1 cellular context compared by ENCODE assay signal in genomic region chr1:18316764-18317163, GRCh38.
A peak's percentile ranks its signal among the peaks of the same experiment; 100 is the strongest.
TF ChIP-seq lines count a peak whose summit lies in the region.

No MANE protein-coding gene starts in this region.

TF ChIP-seq in HepG2, 621 proteins besides CTCF, POLR2A, EP300 and RAD21 (continued from another document and continues in another):
- TF ChIP-seq KIAA2018 (CRISPR knock-in tag; IDR thresholded peaks at IDR 0.05; ENCODE audit: borderline replicate concordance) (no peak), FOXO1 (CRISPR knock-in tag; IDR thresholded peaks at IDR 0.05) (peak; percentile 58; the same call in 1 of the 2 replicates), MLX (CRISPR knock-in tag; IDR thresholded peaks at IDR 0.05) (peak; percentile 22; the same call in 1 of the 2 replicates), GPBP1L1 (CRISPR knock-in tag; IDR thresholded peaks at IDR 0.05) (no peak), CREM (IDR thresholded peaks at IDR 0.05) (peak; percentile 33; the same call in 1 of the 2 replicates), CREM (CRISPR knock-in tag; IDR thresholded peaks at IDR 0.05) (no peak), HHEX (CRISPR knock-in tag; IDR thresholded peaks at IDR 0.05) (peak; percentile 45; the same call in 1 of the 2 replicates), ZSCAN12 (CRISPR knock-in tag; IDR thresholded peaks at IDR 0.05) (no peak), ZNF790 (CRISPR knock-in tag; IDR thresholded peaks at IDR 0.05; ENCODE audit: borderline replicate concordance) (no peak), ZUFSP (CRISPR knock-in tag; IDR thresholded peaks at IDR 0.05; ENCODE audit: borderline replicate concordance) (no peak), PHF8 (CRISPR knock-in tag; IDR thresholded peaks at IDR 0.05) (no peak), ZNF407 (CRISPR knock-in tag; IDR thresholded peaks at IDR 0.05; ENCODE audit: not compliant biosample characterization) (no peak), SAP130 (CRISPR knock-in tag; IDR thresholded peaks at IDR 0.05; ENCODE audit: low read depth) (peak; percentile 23; the same call in 1 of the 2 replicates), ZNF362 (CRISPR knock-in tag; IDR thresholded peaks at IDR 0.05; ENCODE audit: borderline replicate concordance) (no peak), NR2F6 (IDR thresholded peaks at IDR 0.05) (0 out of 2 replicates have a peak, but pooled peaks have one; percentile 8), NR2F6 (CRISPR knock-in tag; IDR thresholded peaks at IDR 0.05) (peak; percentile 27; the same call in 1 of the 2 replicates), NONO (IDR thresholded peaks at IDR 0.05) (no peak), NONO (CRISPR knock-in tag; conservative IDR thresholded peaks at IDR 0.05) (0 out of 2 replicates have a peak, but pooled peaks have one; percentile 32), SOX6 (IDR thresholded peaks at IDR 0.05) (no peak), SOX6 (CRISPR knock-in tag; IDR thresholded peaks at IDR 0.05) (peak; percentile 80), TEAD3 (CRISPR knock-in tag; optimal IDR thresholded peaks at IDR 0.05; ENCODE audit: borderline replicate concordance) (peak; percentile 58), TBX3 (IDR thresholded peaks at IDR 0.05; ENCODE audit: borderline replicate concordance) (peak; percentile 66; the same call in 1 of the 2 replicates), ZNF740 (CRISPR knock-in tag; IDR thresholded peaks at IDR 0.05) (no peak), ZNF549 (CRISPR knock-in tag; IDR thresholded peaks at IDR 0.05) (no peak), NR2F2 (IDR thresholded peaks at IDR 0.05; ENCODE audit: borderline replicate concordance, low read depth) (peak; percentile 35; the same call in 1 of the 2 replicates), MATR3 (CRISPR knock-in tag; IDR thresholded peaks at IDR 0.05) (no peak), ZNF670 (CRISPR knock-in tag; IDR thresholded peaks at IDR 0.05; ENCODE audit: borderline replicate concordance) (no peak; the same call in 1 of the 2 replicates), GABPA (IDR thresholded peaks at IDR 0.05; ENCODE audit: low read depth, low read length) (no peak), GABPA (CRISPR knock-in tag; IDR thresholded peaks at IDR 0.05; ENCODE audit: low read depth) (no peak), SOX5 (CRISPR knock-in tag; IDR thresholded peaks at IDR 0.05; ENCODE audit: borderline replicate concordance) (peak; percentile 80), NFE2L2 (IDR thresholded peaks at IDR 0.05; ENCODE audit: low read length) (no peak), DRAP1 (CRISPR knock-in tag; IDR thresholded peaks at IDR 0.05) (no peak), ZBTB20 (CRISPR knock-in tag; IDR thresholded peaks at IDR 0.05; ENCODE audit: borderline replicate concordance, low read depth) (no peak)
